Comparison of ENCODE assay signal across 14 cellular contexts in the genomic region with DNA sequence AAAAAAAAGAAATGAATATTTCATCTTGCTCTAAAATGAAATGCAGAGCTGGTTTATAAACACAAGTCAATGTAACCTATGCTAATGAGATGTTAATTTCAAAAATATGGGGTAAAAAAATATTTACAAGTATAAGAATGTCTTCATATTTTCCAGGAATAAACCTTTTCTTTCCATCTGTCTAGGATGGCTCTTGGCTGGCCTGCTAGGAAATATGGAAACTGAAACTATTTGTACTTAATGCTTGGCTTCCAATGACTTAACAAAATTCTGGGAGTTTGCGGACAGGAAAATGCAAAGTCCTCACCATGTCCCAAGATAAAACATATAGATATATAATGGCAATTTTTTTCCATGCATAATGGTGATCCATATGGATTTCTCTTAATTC.
A peak's percentile ranks its signal among the peaks of the same experiment; 100 is the strongest.
DNase-seq lines count a peak whose midpoint lies in the region; ATAC-seq and FAIRE-seq lines count a peak whose summit lies in the region.
"Had no signal": no experiment of that assay in that cellular context is flagged by ENCODE, and none has a peak within 500 bp of the region (broad histone marks: within the 10 kb centered on the region; RNA-seq: fewer than 3 reads in every experiment).

No MANE protein-coding gene starts in this region.

- no peak overlapping the region for H3K23ac ChIP-seq in mesenchymal stem cell (ENCODE audit: low read length in 2 of 2)

- H2BK15ac ChIP-seq in mesenchymal stem cell (ENCODE audit: low read depth, poor library complexity, severe bottlenecking) = no peak overlapping the region

- no peak overlapping the region for H3K18ac ChIP-seq in mesenchymal stem cell (ENCODE audit: low read depth in 1 of 2, low read length in 2 of 2)

- H3K27me3 Mint-ChIP-seq in naive thymus-derived CD4-positive, alpha-beta T cell = no peaks in the 10 kb centered on the region
- H3K27me3 Mint-ChIP-seq in activated T-cell treated with anti-CD3 and anti-CD28 coated beads, Interleukin-2, amount 50 U/mL, for 72 hours (ENCODE audit: low read depth) = no peaks in the 10 kb centered on the region
- H3K27me3 Mint-ChIP-seq: CD4-positive, alpha-beta T cell had no signal

- peak overlapping the region; percentile 81 for H3K9ac ChIP-seq in mesenchymal stem cell (ENCODE audit: low read length)

- H2BK120ac ChIP-seq in mesenchymal stem cell (ENCODE audit: low read depth, low read length) = no peak overlapping the region

- WGBS in mesenchymal stem cell = no CpG with 5 or more reads among the region's 1 CpG

- no peaks in the 10 kb centered on the region for H3K79me2 ChIP-seq in ACC112 (ENCODE audit: control insufficient read depth, insufficient read depth, low read length, unreplicated experiment)

- CTCF ChIA-PET in naive thymus-derived CD4-positive, alpha-beta T cell (lab: Charles Lee) = interaction anchor here (0.7 to 4.4 kb wide), 4 partner anchors 270 to 1036 kb away, joined by 3 to 17 read pairs (median 4); no protein-coding TSS in a partner anchor

- DNase-seq in NCI-H69 (lab: John Stamatoyannopoulos, UW) (peak; percentile 4), dedifferentiated amniotic fluid mesenchymal stem cell (ENCODE audit: extremely low spot score) (peak; percentile 40), mesenchymal stem cell (peak; percentile 55), GM19239 (ENCODE audit: insufficient read length, low spot score) (no peak), amygdala (lab: John Stamatoyannopoulos, UW) (no peak)
- no peak for DNase-seq in naive thymus-derived CD4-positive, alpha-beta T cell
- no peak for DNase-seq in activated T-cell treated with anti-CD3 and anti-CD28 coated beads, Interleukin-2, amount 50 U/mL, for 72 hours
- DNase-seq: BE2C; CD4-positive, alpha-beta T cell; MG63; Peyer's patch had no signal

- H2BK12ac ChIP-seq in mesenchymal stem cell (ENCODE audit: low read length in 2 of 2) = no peak overlapping the region

- intact Hi-C loops in naive thymus-derived CD4-positive, alpha-beta T cell (cut with micrococcal nuclease) = loop anchor here (1.0 to 10.0 kb wide), 8 partner anchors 183 to 1037 kb away; a partner anchor contains a TSS

- POLR2A ChIA-PET in naive thymus-derived CD4-positive, alpha-beta T cell (lab: Charles Lee) = no interaction called here

- no peak overlapping the region for H3K4me2 ChIP-seq in mesenchymal stem cell (ENCODE audit: low read length, poor library complexity, severe bottlenecking)

- no peak for FAIRE-seq in GM19239 (lab: Jason Lieb, UNC)

- no peak overlapping the region for H2BK5ac ChIP-seq in mesenchymal stem cell (ENCODE audit: low read depth, low read length, poor library complexity, severe bottlenecking)

- H3K27ac Mint-ChIP-seq in naive thymus-derived CD4-positive, alpha-beta T cell = no peak overlapping the region
- H3K27ac Mint-ChIP-seq in activated T-cell treated with anti-CD3 and anti-CD28 coated beads, Interleukin-2, amount 50 U/mL, for 72 hours = no peak overlapping the region
- H3K27ac Mint-ChIP-seq: CD4-positive, alpha-beta T cell had no signal

- H2AK5ac ChIP-seq in mesenchymal stem cell (ENCODE audit: low read length, severe bottlenecking) = no peak overlapping the region

- no peaks in the 10 kb centered on the region for H3K9me3 Mint-ChIP-seq in naive thymus-derived CD4-positive, alpha-beta T cell
- no peaks in the 10 kb centered on the region for H3K9me3 Mint-ChIP-seq in activated T-cell treated with anti-CD3 and anti-CD28 coated beads, Interleukin-2, amount 50 U/mL, for 72 hours
- H3K9me3 Mint-ChIP-seq: CD4-positive, alpha-beta T cell had no signal

- no peak overlapping the region for H3K4ac ChIP-seq in mesenchymal stem cell (ENCODE audit: low read depth in 1 of 2, low read length in 2 of 2)

- H2AFZ ChIP-seq in ACC112 (ENCODE audit: low read length, unreplicated experiment) (peak overlapping the region; percentile 90), mesenchymal stem cell (ENCODE audit: low read depth, low read length) (no peak overlapping the region)

- no peak for ATAC-seq in naive thymus-derived CD4-positive, alpha-beta T cell
- no peak for ATAC-seq in activated T-cell treated with anti-CD3 and anti-CD28 coated beads, Interleukin-2, amount 50 U/mL, for 72 hours (replicated peaks in 1 of 2)

- no peak overlapping the region for H4K91ac ChIP-seq in mesenchymal stem cell (ENCODE audit: low read length)

- H3K36me3 Mint-ChIP-seq in naive thymus-derived CD4-positive, alpha-beta T cell = peaks cover 0 to under 1% (median 0%) of the 10 kb centered on the region in 5 donors
- no peaks in the 10 kb centered on the region for H3K36me3 Mint-ChIP-seq in activated T-cell treated with anti-CD3 and anti-CD28 coated beads, Interleukin-2, amount 50 U/mL, for 72 hours (ENCODE audit: insufficient read depth in 2 of 2)

- H3K4me1 ChIP-seq in ACC112 (ENCODE audit: control insufficient read depth, insufficient read depth, low read length, unreplicated experiment) (peaks cover 28% of the 10 kb centered on the region), mesenchymal stem cell (ENCODE audit: control insufficient read depth, insufficient read depth, low read depth, low read length) (no peaks in the 10 kb centered on the region)
- no peaks in the 10 kb centered on the region for H3K4me1 ChIP-seq in naive thymus-derived CD4-positive, alpha-beta T cell (ENCODE audit: control insufficient read depth in 2 of 2, insufficient read depth in 2 of 2, low read length in 2 of 2)
- H3K4me1 ChIP-seq: Caco-2, Peyer's patch had no signal

- H3K27ac ChIP-seq in ACC112 (ENCODE audit: low read depth, low read length) = peak overlapping the region; percentile 43
- H3K27ac ChIP-seq in mesenchymal stem cell (ENCODE audit: low read length, poor library complexity, severe bottlenecking) = no peak overlapping the region
- H3K27ac ChIP-seq in naive thymus-derived CD4-positive, alpha-beta T cell (ENCODE audit: low read depth, low read length) = no peak overlapping the region
- H3K27ac ChIP-seq: 22Rv1, Peyer's patch had no signal

- no peaks in the 10 kb centered on the region for H3K27me3 ChIP-seq in ACC112 (ENCODE audit: insufficient read depth, low read length)
- no peaks in the 10 kb centered on the region for H3K27me3 ChIP-seq in mesenchymal stem cell (ENCODE audit: control insufficient read depth in 1 of 2, insufficient read depth in 1 of 2, low read length in 2 of 2)
- no peaks in the 10 kb centered on the region for H3K27me3 ChIP-seq in naive thymus-derived CD4-positive, alpha-beta T cell (ENCODE audit: control insufficient read depth in 2 of 2, insufficient read depth in 2 of 2, low read length in 2 of 2)
- H3K27me3 ChIP-seq: BE2C, MG63, Peyer's patch had no signal

- no peaks in the 10 kb centered on the region for H3K4me1 Mint-ChIP-seq in naive thymus-derived CD4-positive, alpha-beta T cell
- no peaks in the 10 kb centered on the region for H3K4me1 Mint-ChIP-seq in activated T-cell treated with anti-CD3 and anti-CD28 coated beads, Interleukin-2, amount 50 U/mL, for 72 hours (ENCODE audit: low read depth)

- H4K8ac ChIP-seq in mesenchymal stem cell (ENCODE audit: low read length) = no peak overlapping the region

- peaks cover 2% of the 10 kb centered on the region for H3K79me1 ChIP-seq in mesenchymal stem cell (replicated peaks; ENCODE audit: low read length, poor library complexity, severe bottlenecking)

- H3K9me3 ChIP-seq in mesenchymal stem cell (ENCODE audit: control insufficient read depth, low read length) = no peaks in the 10 kb centered on the region
- no peaks in the 10 kb centered on the region for H3K9me3 ChIP-seq in naive thymus-derived CD4-positive, alpha-beta T cell (ENCODE audit: control insufficient read depth in 2 of 3, low read length in 3 of 3)
- H3K9me3 ChIP-seq: BE2C, Caco-2, MG63, Peyer's patch had no signal

- H3K4me3 ChIP-seq in ACC112 (ENCODE audit: low read depth, low read length) (peak overlapping the region; percentile 54), mesenchymal stem cell (ENCODE audit: insufficient read depth in 1 of 2, low read depth in 1 of 2, low read length in 2 of 2) (peak overlapping the region in 1 of 2 experiments; percentile 46)
- no peak overlapping the region for H3K4me3 ChIP-seq in naive thymus-derived CD4-positive, alpha-beta T cell (ENCODE audit: low read length)
- H3K4me3 ChIP-seq: Peyer's patch had no signal

- H3K36me3 ChIP-seq in ACC112 (ENCODE audit: insufficient read depth, low read length) = no peaks in the 10 kb centered on the region
- H3K36me3 ChIP-seq in mesenchymal stem cell (ENCODE audit: control insufficient read depth in 1 of 2, insufficient read depth in 2 of 2, low read depth in 1 of 2, low read length in 2 of 2) = no peaks in the 10 kb centered on the region
- no peaks in the 10 kb centered on the region for H3K36me3 ChIP-seq in naive thymus-derived CD4-positive, alpha-beta T cell (ENCODE audit: control insufficient read depth in 2 of 3, insufficient read depth in 3 of 3, low read length in 3 of 3)
- H3K36me3 ChIP-seq: BE2C, Peyer's patch had no signal

- no peak overlapping the region for H3K4me3 Mint-ChIP-seq in naive thymus-derived CD4-positive, alpha-beta T cell
- no peak overlapping the region for H3K4me3 Mint-ChIP-seq in activated T-cell treated with anti-CD3 and anti-CD28 coated beads, Interleukin-2, amount 50 U/mL, for 72 hours
- H3K4me3 Mint-ChIP-seq: CD4-positive, alpha-beta T cell had no signal

- no peak overlapping the region for H3K14ac ChIP-seq in mesenchymal stem cell (ENCODE audit: low read length in 2 of 2)

Comparison
In these comparisons a context has a peak if more than half of its experiments do, and no peak if none do; other contexts are left out.
1. DNase-seq: peak in NCI-H69 (single experiment), dedifferentiated amniotic fluid mesenchymal stem cell (single experiment) and mesenchymal stem cell (single experiment); none in GM19239 (single experiment), naive thymus-derived CD4-positive, alpha-beta T cell (0 of 9), activated T-cell treated with anti-CD3 and anti-CD28 coated beads, Interleukin-2, amount 50 U/mL, for 72 hours (0 of 2) and amygdala (0 of 56).